In genomic region chr11:70544774-70545625, GRCh38 we compare ENCODE assay signal across 13 cellular contexts.
DNase-seq lines count a peak whose midpoint lies in the region; TF ChIP-seq lines count a peak whose summit lies in the region.
"Had no signal": no experiment of that assay in that cellular context is flagged by ENCODE, and none has a peak within 500 bp of the region (broad histone marks: within the 10 kb centered on the region; RNA-seq: fewer than 3 reads in every experiment).

No MANE protein-coding gene starts in this region.

- no peak overlapping the region for H3K4me3 ChIP-seq in retinal pigment epithelial cell (ENCODE audit: low read length)
- H3K4me3 ChIP-seq: suprapubic skin had no signal

- no peaks in the 10 kb centered on the region for H3K4me1 Mint-ChIP-seq in Calu3 (ENCODE audit: low read depth, unreplicated experiment)
- H3K4me1 Mint-ChIP-seq: IgD-negative memory B cell had no signal

- no peaks in the 10 kb centered on the region for H3K9me3 Mint-ChIP-seq in Calu3 (ENCODE audit: low read depth, unreplicated experiment)

- DNase-seq in HK-2 (ENCODE audit: unreplicated experiment) = peak; percentile 38
- DNase-seq in T1000 (lab: John Stamatoyannopoulos, UW) = peak; percentile 54
- DNase-seq in islet precursor cell = peak; percentile 94
- peak; percentile 97 for DNase-seq in retinal pigment epithelial cell (ENCODE audit: low read depth)
- DNase-seq in RKO (ENCODE audit: low spot score) = no peak
- no peak for DNase-seq in Calu3
- DNase-seq in DMS153 (lab: John Stamatoyannopoulos, UW) = no peak
- DNase-seq: left ventricle myocardium superior, NCI-H146, NCI-H748 treated with DMSO at 0.1 percent for 48 hours had no signal

- BruUV-seq in Calu3 (replicated peaks; lab: Mats Ljungman, UMichigan) = no TSS peak

- H3K36me3 Mint-ChIP-seq in Calu3 (ENCODE audit: insufficient read depth, unreplicated experiment) = peaks cover 13% of the 10 kb centered on the region
- H3K36me3 Mint-ChIP-seq: activated naive CD8-positive, alpha-beta T cell had no signal

- H3K4me3 Mint-ChIP-seq in Calu3 (ENCODE audit: low read depth, unreplicated experiment) = no peak overlapping the region
- H3K4me3 Mint-ChIP-seq: activated naive CD8-positive, alpha-beta T cell; IgD-negative memory B cell had no signal

- TF ChIP-seq CTCF in retinal pigment epithelial cell (conservative IDR thresholded peaks at IDR 0.05; ENCODE audit: low read depth, low read length) = no peak
- TF ChIP-seq CTCF in Calu3 (IDR thresholded peaks at IDR 0.05; ENCODE audit: unreplicated experiment) = no peak

- CTCF ChIA-PET in Calu3 (lab: Charles Lee) = no interaction called here

- H3K27ac Mint-ChIP-seq in Calu3 (ENCODE audit: unreplicated experiment) = no peak overlapping the region
- H3K27ac Mint-ChIP-seq: activated naive CD8-positive, alpha-beta T cell had no signal

- intact Hi-C loops in Calu3 (cut with micrococcal nuclease; ENCODE audit: unreplicated experiment) = no loop called here

- no peaks in the 10 kb centered on the region for H3K27me3 Mint-ChIP-seq in Calu3 (ENCODE audit: unreplicated experiment)
- H3K27me3 Mint-ChIP-seq: activated naive CD8-positive, alpha-beta T cell had no signal

Comparison
In these comparisons a context has a peak if more than half of its experiments do, and no peak if none do; other contexts are left out.
1. DNase-seq: peak in HK-2 (single experiment), T1000 (single experiment), islet precursor cell (single experiment) and retinal pigment epithelial cell (single experiment); none in RKO (single experiment), Calu3 (single experiment) and DMS153 (single experiment).